In genomic region chr5:158175664-158176507, GRCh38 we compare ENCODE assay signal across 10 cellular contexts.
DNase-seq lines count a peak whose midpoint lies in the region; ATAC-seq and TF ChIP-seq lines count a peak whose summit lies in the region.
"Had no signal": no experiment of that assay in that cellular context is flagged by ENCODE, and none has a peak within 500 bp of the region (broad histone marks: within the 10 kb centered on the region; RNA-seq: fewer than 3 reads in every experiment).

No MANE protein-coding gene starts in this region.

- H3K4me1 ChIP-seq in stomach smooth muscle (ENCODE audit: control insufficient read depth, insufficient read depth, low read length), result peaks cover 2% of the 10 kb centered on the region
- H3K4me1 ChIP-seq: adrenal gland had no signal

- ATAC-seq in left colon (peak; percentile 87), GM18520 (IDR thresholded peaks at IDR 0.05; ENCODE audit: unreplicated experiment) (no peak)

- DNase-seq in DMS53 (lab: John Stamatoyannopoulos, UW) (peak; percentile 14), DMS53 treated with DMSO at 0.1 percent for 48 hours (lab: John Stamatoyannopoulos, UW; ENCODE audit: unreplicated experiment) (no peak), left colon (peak; percentile 79 to 80), NCI-H2171 (lab: John Stamatoyannopoulos, UW) (no peak), DMS114 treated with DMSO at 0.1 percent for 48 hours (lab: John Stamatoyannopoulos, UW; ENCODE audit: unreplicated experiment) (no peak)
- DNase-seq: NCI-H1436 treated with DMSO at 0.1 percent for 48 hours had no signal

- H3K9me3 ChIP-seq in stomach smooth muscle (ENCODE audit: control insufficient read depth in 2 of 2, low read length in 2 of 2), result no peaks in the 10 kb centered on the region
- H3K9me3 ChIP-seq: adrenal gland had no signal

- H3K27me3 ChIP-seq in stomach smooth muscle (ENCODE audit: control insufficient read depth in 1 of 2, insufficient read depth in 2 of 2, low read length in 2 of 2), result peaks cover 0 to 2% of the 10 kb centered on the region in 2 donors
- H3K27me3 ChIP-seq: adrenal gland had no signal

- H3K36me3 ChIP-seq in stomach smooth muscle (ENCODE audit: control insufficient read depth in 2 of 2, insufficient read depth in 2 of 2, low read length in 2 of 2), result no peaks in the 10 kb centered on the region
- H3K36me3 ChIP-seq: adrenal gland had no signal

- H3K9ac ChIP-seq in stomach smooth muscle (ENCODE audit: low read length in 2 of 2), result no peak overlapping the region

- intact Hi-C loops in left colon (cut with DNase I, micrococcal nuclease), result loop anchor here (2.0 to 10.0 kb wide), 3 partner anchors 519 to 931 kb away; no protein-coding TSS in a partner anchor

- no peak for TF ChIP-seq CTCF in VCaP (conservative IDR thresholded peaks at IDR 0.05)

- H3K27ac ChIP-seq in VCaP, result peak overlapping the region; percentile 79
- peak overlapping the region; percentile 6 for H3K27ac ChIP-seq in stomach smooth muscle (ENCODE audit: low read length)
- H3K27ac ChIP-seq: adrenal gland had no signal

- H3K4me3 ChIP-seq in stomach smooth muscle (ENCODE audit: low read length in 2 of 2), result no peak overlapping the region
- H3K4me3 ChIP-seq: adrenal gland had no signal

Comparison
In these comparisons a context has a peak if more than half of its experiments do, and no peak if none do; other contexts are left out.
1. DNase-seq: peak in DMS53 (single experiment) and left colon (2 of 2); none in DMS53 treated with DMSO at 0.1 percent for 48 hours (single experiment), NCI-H2171 (single experiment) and DMS114 treated with DMSO at 0.1 percent for 48 hours (single experiment).